In genomic region chr2:38886041-38886440, GRCh38 we compare ENCODE assay signal across 11 cellular contexts. TPM values are rescaled to one million over a fixed set of nuclear protein-coding genes. Genes with fewer than 3 reads are reported as not detected.
"Had no signal": no experiment of that assay in that cellular context is flagged by ENCODE, and none has a peak within 500 bp of the region (broad histone marks: within the 10 kb centered on the region; RNA-seq: fewer than 3 reads in every experiment).

No MANE protein-coding gene starts in this region.

- H3K4me1 ChIP-seq: HAP-1 had no signal

- H3K36me3 ChIP-seq: HAP-1 had no signal

- H2AFZ ChIP-seq: GM23248 had no signal

- ATAC-seq: HCT116, HepG2 had no signal

- H3K9me3 ChIP-seq: HAP-1 had no signal

- DNase-seq: GM23248, GOT3, H7, HFFc6 had no signal

- FAIRE-seq: HepG2 had no signal

- H3K27ac ChIP-seq: GM23248, HL-60 had no signal

- H3K9ac ChIP-seq: GM23248 had no signal

- H3K4me3 ChIP-seq: GM23248, HAP-1 had no signal

RNA-seq across cellular contexts. Expression of gene ARHGEF33, which starts 3.6 kb away (rescaled TPM):
- total RNA-seq: H4, H7, HepG2, HT1080 had no signal
- polyA plus RNA-seq: IgD-negative memory B cell had no signal
